In the genomic region with DNA sequence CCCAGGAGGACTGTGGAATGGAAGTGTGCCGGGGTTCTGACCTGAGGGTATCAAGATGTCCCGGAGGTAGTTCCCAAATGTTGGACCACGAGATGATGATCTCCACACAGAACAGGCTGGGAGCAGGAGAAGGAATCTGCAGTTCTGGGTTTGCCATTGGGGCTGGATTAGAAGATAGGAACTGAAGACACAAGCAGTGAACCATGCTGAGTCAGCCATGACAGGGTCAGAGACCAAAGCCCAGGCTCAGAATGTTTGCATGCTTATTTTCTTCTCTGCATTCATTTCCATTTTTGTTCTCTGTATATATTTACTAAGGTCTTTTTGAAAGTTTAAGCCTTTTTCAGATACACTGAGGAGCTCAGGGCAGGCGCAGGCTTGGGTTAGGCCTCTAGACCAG, we compare ENCODE assay signal across 25 cellular contexts. TPM values are rescaled to one million over a fixed set of nuclear protein-coding genes. Genes with fewer than 3 reads are reported as not detected.
"Had no signal": no experiment of that assay in that cellular context is flagged by ENCODE, and none has a peak within 500 bp of the region (broad histone marks: within the 10 kb centered on the region; RNA-seq: fewer than 3 reads in every experiment).

No MANE protein-coding gene starts in this region.

- H3K4me1 Mint-ChIP-seq: activated naive CD8-positive, alpha-beta T cell treated with anti-CD3 and anti-CD28 coated beads, Interleukin-2, amount 50 U/mL, for 24 hours; immature natural killer cell; memory B cell; natural killer cell; T-cell had no signal

- H3K36me3 Mint-ChIP-seq: natural killer cell had no signal

- H3K27ac Mint-ChIP-seq: activated CD8-positive, alpha-beta T cell treated with anti-CD3 and anti-CD28 coated beads, Interleukin-2, amount 10 ng/mL, durations not matched to agents 7 days and 5 days; activated naive CD4-positive, alpha-beta T cell treated with anti-CD3 and anti-CD28 coated beads for 36 hours; activated naive CD8-positive, alpha-beta T cell treated with anti-CD3 and anti-CD28 coated beads, Interleukin-2, amount 50 U/mL, for 24 hours; activated T-cell treated with anti-CD3 and anti-CD28 coated beads, Interleukin-2, amount 50 U/mL, for 24 hours; brain; immature natural killer cell; memory B cell; natural killer cell; T-cell had no signal

- H3K27me3 ChIP-seq: upper lobe of right lung had no signal

- H3K4me3 Mint-ChIP-seq: activated CD8-positive, alpha-beta T cell treated with anti-CD3 and anti-CD28 coated beads, Interleukin-2, amount 10 ng/mL, durations not matched to agents 7 days and 5 days; activated naive CD4-positive, alpha-beta T cell treated with anti-CD3 and anti-CD28 coated beads for 36 hours; activated naive CD8-positive, alpha-beta T cell treated with anti-CD3 and anti-CD28 coated beads, Interleukin-2, amount 50 U/mL, for 24 hours; activated T-cell treated with anti-CD3 and anti-CD28 coated beads, Interleukin-2, amount 50 U/mL, for 24 hours; brain; immature natural killer cell; memory B cell; natural killer cell; T-cell had no signal

- H3K36me3 ChIP-seq: upper lobe of right lung had no signal

- H3K9me3 Mint-ChIP-seq: natural killer cell had no signal

- H3K9me3 ChIP-seq: upper lobe of right lung had no signal

- H3K27ac ChIP-seq: coronary artery, upper lobe of right lung had no signal

- ATAC-seq: activated CD8-positive, alpha-beta T cell treated with anti-CD3 and anti-CD28 coated beads, Interleukin-2, amount 10 ng/mL, durations not matched to agents 7 days and 5 days; activated naive CD8-positive, alpha-beta T cell treated with anti-CD3 and anti-CD28 coated beads, Interleukin-2, amount 50 U/mL, for 24 hours; natural killer cell; T-cell; upper lobe of right lung had no signal

- H3K4me1 ChIP-seq: upper lobe of right lung had no signal

- DNase-seq: activated CD4-positive, alpha-beta T cell treated with anti-CD3 and anti-CD28 coated beads for 48 hours; activated CD4-positive, CD25-positive, alpha-beta regulatory T cell; activated CD8-positive, alpha-beta T cell treated with anti-CD3 and anti-CD28 coated beads, Interleukin-2, amount 10 ng/mL, durations not matched to agents 7 days and 5 days; activated naive CD4-positive, alpha-beta T cell treated with anti-CD3 and anti-CD28 coated beads for 36 hours; activated naive CD8-positive, alpha-beta T cell treated with anti-CD3 and anti-CD28 coated beads, Interleukin-2, amount 50 U/mL, for 24 hours; activated T-cell treated with anti-CD3 and anti-CD28 coated beads, Interleukin-2, amount 50 U/mL, for 24 hours; anterior cingulate cortex; central memory CD4-positive, alpha-beta T cell; immature natural killer cell; kidney glomerular epithelial cell; natural killer cell; nucleus accumbens; posterior cingulate gyrus; retina; stimulated activated CD4-positive, alpha-beta T cell treated with anti-CD3 and anti-CD28 coated beads, Interleukin-12 subunit alpha, Interleukin-12 subunit beta, amount 100 ng/mL, for 4 hours; stimulated activated CD4-positive, alpha-beta T cell treated with anti-CD3 and anti-CD28 coated beads, Interleukin-1b, Interleukin-23, amount 100 ng/mL, for 48 hours; stimulated activated CD8-positive, alpha-beta memory T cell treated with anti-CD3 and anti-CD28 coated beads, Interleukin-4, amount 100 ng/mL, for 48 hours; stimulated activated naive CD4-positive, alpha-beta T cell; T-cell; upper lobe of right lung had no signal

- H3K4me3 ChIP-seq: coronary artery, upper lobe of right lung had no signal

RNA-seq across cellular contexts. Expression of a gene that starts 28.3 kb away (rescaled TPM):
- total RNA-seq: activated CD8-positive, alpha-beta T cell treated with anti-CD3 and anti-CD28 coated beads, Interleukin-2, amount 10 ng/mL, durations not matched to agents 7 days and 5 days; activated naive CD4-positive, alpha-beta T cell treated with anti-CD3 and anti-CD28 coated beads for 36 hours; mucosa of gallbladder; T-cell; upper lobe of right lung had no signal
- polyA plus RNA-seq: liver had no signal
